ENCODE assay signal across 28 cellular contexts in the genomic region with DNA sequence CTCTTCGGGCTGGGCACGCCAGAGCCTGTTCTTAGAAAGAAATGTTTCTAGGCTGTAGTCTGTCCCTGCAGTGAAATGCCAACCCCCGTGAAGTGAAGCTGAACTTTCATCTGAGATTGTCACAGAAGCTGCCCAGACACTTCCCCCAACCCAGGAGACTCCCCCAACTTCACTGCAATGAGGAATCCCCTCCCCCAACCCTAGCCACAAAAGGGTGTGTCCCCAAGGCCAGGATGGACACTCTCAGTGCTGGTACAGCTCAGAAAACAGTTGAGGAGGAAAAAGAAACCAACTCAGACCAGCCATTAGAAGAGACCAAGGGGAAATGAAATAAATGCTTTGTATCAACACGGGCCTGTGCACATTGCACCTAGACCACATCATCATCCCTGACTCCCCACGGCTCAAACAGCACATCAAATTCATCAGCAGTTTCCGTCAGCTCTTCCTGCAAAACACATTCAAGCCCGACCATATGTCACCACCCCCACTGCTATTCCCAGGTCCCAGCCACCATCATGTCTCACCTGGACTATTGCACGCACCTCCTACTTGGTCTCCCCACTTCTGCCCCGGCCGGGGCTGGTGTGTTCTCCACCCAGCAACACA.
"Had no signal": no experiment of that assay in that cellular context is flagged by ENCODE, and none has a peak within 500 bp of the region (broad histone marks: within the 10 kb centered on the region; RNA-seq: fewer than 3 reads in every experiment).

No MANE protein-coding gene starts in this region.

- H3K27ac Mint-ChIP-seq: activated CD8-positive, alpha-beta memory T cell treated with anti-CD3 and anti-CD28 coated beads, Interleukin-2, amount 10 ng/mL, durations not matched to agents 7 days and 5 days; activated naive CD4-positive, alpha-beta T cell treated with anti-CD3 and anti-CD28 coated beads, Interleukin-2, amount 50 U/mL, for 24 hours; activated T-cell treated with anti-CD3 and anti-CD28 coated beads, Interleukin-2, amount 50 U/mL, for 24 hours; activated T-helper 1 cell treated with anti-CD3 and anti-CD28 coated beads, Interleukin-12 subunit alpha, Interleukin-12 subunit beta, Interleukin-2, Interleukin-4 antibody, amounts not matched to agents 30 ng/mL and 10 ng/mL and 1 ng/mL, durations not matched to agents 14 hours and 24 hours and 36 hours; T-cell; WTC11 had no signal

- H3K36me3 Mint-ChIP-seq: activated CD8-positive, alpha-beta memory T cell treated with anti-CD3 and anti-CD28 coated beads, Interleukin-2, amount 10 ng/mL, durations not matched to agents 7 days and 5 days; activated naive CD4-positive, alpha-beta T cell treated with anti-CD3 and anti-CD28 coated beads, Interleukin-2, amount 50 U/mL, for 24 hours; T-cell; WTC11 had no signal

- H3K27ac ChIP-seq: body of pancreas had no signal

- ATAC-seq: activated CD8-positive, alpha-beta memory T cell treated with anti-CD3 and anti-CD28 coated beads, Interleukin-2, amount 10 ng/mL, durations not matched to agents 7 days and 5 days; body of pancreas; T-cell; WTC11 had no signal

- H3K4me1 Mint-ChIP-seq: activated CD8-positive, alpha-beta memory T cell treated with anti-CD3 and anti-CD28 coated beads, Interleukin-2, amount 10 ng/mL, durations not matched to agents 7 days and 5 days; activated naive CD4-positive, alpha-beta T cell treated with anti-CD3 and anti-CD28 coated beads, Interleukin-2, amount 50 U/mL, for 24 hours had no signal

- H3K9me3 Mint-ChIP-seq: activated naive CD4-positive, alpha-beta T cell treated with anti-CD3 and anti-CD28 coated beads, Interleukin-2, amount 50 U/mL, for 24 hours; activated T-helper 1 cell treated with anti-CD3 and anti-CD28 coated beads, Interleukin-12 subunit alpha, Interleukin-12 subunit beta, Interleukin-2, Interleukin-4 antibody, amounts not matched to agents 30 ng/mL and 10 ng/mL and 1 ng/mL, durations not matched to agents 14 hours and 24 hours and 36 hours; T-cell; WTC11 had no signal

- DNase-seq: activated CD4-positive, alpha-beta T cell treated with anti-CD3 and anti-CD28 coated beads for 48 hours; activated CD4-positive, alpha-beta T cell treated with anti-CD3 and anti-CD28 coated beads, Interleukin-2, amount 50 U/mL, for 48 hours; activated CD4-positive, CD25-positive, alpha-beta regulatory T cell treated with anti-CD3 and anti-CD28 coated beads, Interleukin-2, amount 50 U/mL, for 72 hours; activated CD8-positive, alpha-beta memory T cell treated with anti-CD3 and anti-CD28 coated beads, Interleukin-2, amount 10 ng/mL, durations not matched to agents 7 days and 5 days; activated effector memory CD4-positive, alpha-beta T cell treated with Interleukin-2 at 50 U/mL for 16 hours; activated naive CD4-positive, alpha-beta T cell; activated T-cell treated with anti-CD3 and anti-CD28 coated beads, Interleukin-2, amount 50 U/mL, for 24 hours; aorta; body of pancreas; central memory CD4-positive, alpha-beta T cell; Kasumi-1; NCI-H1092; NCI-H1417 treated with DMSO at 0.1 percent for 48 hours; NCI-H1694; NCI-H2029; NCI-H2107; NCI-H2171 treated with DMSO at 0.1 percent for 48 hours; NCI-H345; NCI-H510A; NCI-H526 treated with DMSO at 0.1 percent for 48 hours; NK-92 treated with Interleukin-12 subunit alpha and Interleukin-12 subunit beta, amount 100 ng/mL, for 24 hours; SIG-M5; T-cell; T-helper 2 cell; T1000 had no signal

- H3K4me3 Mint-ChIP-seq: activated CD8-positive, alpha-beta memory T cell treated with anti-CD3 and anti-CD28 coated beads, Interleukin-2, amount 10 ng/mL, durations not matched to agents 7 days and 5 days; activated naive CD4-positive, alpha-beta T cell treated with anti-CD3 and anti-CD28 coated beads, Interleukin-2, amount 50 U/mL, for 24 hours; activated T-cell treated with anti-CD3 and anti-CD28 coated beads, Interleukin-2, amount 50 U/mL, for 24 hours; activated T-helper 1 cell treated with anti-CD3 and anti-CD28 coated beads, Interleukin-12 subunit alpha, Interleukin-12 subunit beta, Interleukin-2, Interleukin-4 antibody, amounts not matched to agents 30 ng/mL and 10 ng/mL and 1 ng/mL, durations not matched to agents 14 hours and 24 hours and 36 hours; T-cell; WTC11 had no signal
